Comparison of ENCODE assay signal across 27 cellular contexts in the genomic region with DNA sequence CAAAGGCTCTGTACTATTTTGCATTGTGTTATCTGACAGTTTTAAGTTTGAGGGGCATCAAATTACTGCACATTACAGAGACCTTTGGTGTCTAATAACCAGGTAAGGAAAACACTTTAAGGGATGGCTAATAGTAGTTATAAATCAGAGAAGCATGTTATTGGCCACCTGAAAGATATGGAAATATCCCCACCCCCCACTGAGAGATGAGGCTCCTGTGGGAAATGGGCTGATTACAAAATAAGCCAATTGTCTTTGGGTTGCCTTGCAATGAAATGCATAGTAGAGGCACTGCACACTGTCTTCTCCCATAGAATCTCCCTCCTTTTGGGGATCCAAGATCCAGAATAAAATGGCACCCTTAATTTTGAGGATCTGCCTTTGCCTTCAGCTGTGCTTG.
"Had no signal": no experiment of that assay in that cellular context is flagged by ENCODE, and none has a peak within 500 bp of the region (broad histone marks: within the 10 kb centered on the region; RNA-seq: fewer than 3 reads in every experiment).

No MANE protein-coding gene starts in this region.

- H3K4me1 ChIP-seq: stomach, suprapubic skin, testis, thyroid gland, tibial artery, tibial nerve, transverse colon, upper lobe of left lung, upper lobe of right lung, uterus, vagina had no signal

- H3K27me3 ChIP-seq: stomach, testis, thyroid gland, tibial nerve, upper lobe of left lung, uterus, vagina had no signal

- H3K27ac ChIP-seq: stomach, suprapubic skin, testis, thoracic aorta, thyroid gland, tibial artery, tibial nerve, transverse colon, upper lobe of left lung, upper lobe of right lung, uterus, vagina had no signal

- DNase-seq: stimulated activated CD4-positive, alpha-beta T cell treated with anti-CD3 and anti-CD28 coated beads, Interleukin-2, amount 100 ng/mL, for 48 hours; stimulated activated CD4-positive, alpha-beta T cell treated with anti-CD3 and anti-CD28 coated beads, Interleukin-4, amount 100 ng/mL, for 1 hour; stimulated activated CD4-positive, alpha-beta T cell treated with anti-CD3 and anti-CD28 coated beads, Interleukin-4, amount 100 ng/mL, for 24 hours; stimulated activated CD4-positive, alpha-beta T cell treated with anti-CD3 and anti-CD28 coated beads, Interleukin-4, amount 100 ng/mL, for 4 hours; stimulated activated CD8-positive, alpha-beta memory T cell treated with anti-CD3 and anti-CD28 coated beads, Interleukin-4, amount 100 ng/mL, for 48 hours; stimulated activated naive B cell treated with anti-CD40 and anti-IgM and Interleukin-4, amounts not matched to agents 10 μg/mL and 1 μg/mL and 100 μg/mL, for 72 hours; stimulated activated naive CD4-positive, alpha-beta T cell; stimulated activated naive CD4-positive, alpha-beta T cell treated with Interleukin-2 at 50 U/mL for 16 hours; stimulated activated naive CD8-positive, alpha-beta T cell treated with anti-CD3 and anti-CD28 coated beads, Interleukin-15, amount 100 ng/mL, for 72 hours; stimulated activated naive CD8-positive, alpha-beta T cell treated with anti-CD3 and anti-CD28 coated beads, Interleukin-15, Interleukin-2, amounts not matched to agents 100 U/mL and 50 U/mL, for 24 hours; stomach; substantia nigra; testis; thyroid gland; tibial artery; transverse colon; trophoblast cell; upper lobe of left lung; upper lobe of right lung; uterus had no signal

- H3K4me3 ChIP-seq: stomach, suprapubic skin, testis, thoracic aorta, thyroid gland, tibial artery, tibial nerve, transverse colon, upper lobe of left lung, upper lobe of right lung, uterus, vagina had no signal

- FAIRE-seq: urothelium cell line had no signal

- H3K9me3 ChIP-seq: suprapubic skin, testis, thoracic aorta, thyroid gland, vagina had no signal

- H3K36me3 ChIP-seq: stomach, suprapubic skin, thoracic aorta, thyroid gland, tibial artery, tibial nerve, transverse colon, upper lobe of left lung, upper lobe of right lung, uterus, vagina had no signal

- ATAC-seq: stimulated activated effector memory CD8-positive, alpha-beta T cell treated with anti-CD3 and anti-CD28 coated beads, Interleukin-12 subunit alpha, Interleukin-12 subunit beta, amount 100 ng/mL, for 72 hours; stimulated activated memory B cell treated with anti-CD40 and anti-IgM and Interleukin-4, amounts not matched to agents 10 μg/mL and 1 μg/mL and 100 μg/mL, for 72 hours; stimulated activated naive B cell treated with anti-CD40 and anti-IgM and Interleukin-4, amounts not matched to agents 10 μg/mL and 1 μg/mL and 100 μg/mL, for 72 hours; stimulated activated naive CD8-positive, alpha-beta T cell treated with anti-CD3 and anti-CD28 coated beads, Interleukin-15, amount 100 ng/mL, for 72 hours; stimulated activated naive CD8-positive, alpha-beta T cell treated with anti-CD3 and anti-CD28 coated beads, Interleukin-15, Interleukin-2, amounts not matched to agents 100 U/mL and 50 U/mL, for 24 hours; upper lobe of right lung had no signal
